8 cellular contexts compared by ENCODE assay signal in the genomic region with DNA sequence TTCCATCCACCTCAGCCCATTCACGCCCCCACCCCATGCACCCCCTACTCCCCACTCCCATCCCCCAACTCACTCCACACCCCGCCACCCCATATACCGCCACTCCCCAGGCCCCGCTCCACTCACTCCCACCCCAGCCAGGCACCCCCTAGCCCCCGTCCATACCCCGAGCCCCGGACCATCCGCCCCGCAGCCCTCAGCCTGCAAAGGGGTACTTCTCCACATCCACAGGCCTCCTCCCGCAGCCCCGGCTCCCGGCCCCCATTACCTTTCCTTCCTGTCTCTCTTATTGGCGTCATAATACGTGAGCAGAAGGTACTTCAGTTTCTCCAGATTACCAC. TPM values are rescaled to one million over a fixed set of nuclear protein-coding genes. Genes with fewer than 3 reads are reported as not detected.
A peak's percentile ranks its signal among the peaks of the same experiment; 100 is the strongest.
DNase-seq lines count a peak whose midpoint lies in the region; ATAC-seq, FAIRE-seq and TF ChIP-seq lines count a peak whose summit lies in the region.
"Not testable (repeated sequence)": the region's sequence is repeated elsewhere in the genome, so short reads cannot be mapped to it uniquely, and the experiment has no call there.

No MANE protein-coding gene starts in this region.

- H3K27me3 ChIP-seq in left ventricle myocardium inferior (ENCODE audit: low read depth); muscle layer of duodenum (ENCODE audit: low read depth, low read length); small intestine (ENCODE audit: control insufficient read depth in 2 of 2, insufficient read depth in 2 of 2, low read length in 2 of 2): not testable (repeated sequence)

- H3K9me3 Mint-ChIP-seq in activated CD8-positive, alpha-beta memory T cell treated with anti-CD3 and anti-CD28 coated beads, Interleukin-2, amount 10 ng/mL, durations not matched to agents 7 days and 5 days (ENCODE audit: low read depth); chondrocyte (ENCODE audit: low read depth): not testable (repeated sequence)

- POLR2A ChIA-PET in A549 (lab: Yijun Ruan, JAX): interaction anchor here (2.4 kb wide), 1 partner anchor 74 kb away, joined by 19 read pairs; the partner anchor contains the start of gene ACTR1B

- TF ChIP-seq POLR2A in A549 (IDR thresholded peaks at IDR 0.05; ENCODE audit: low read length); NB4 (IDR thresholded peaks at IDR 0.05; ENCODE audit: extremely low read depth, insufficient read length): not testable (repeated sequence)

- not testable (repeated sequence) for H3K9me3 ChIP-seq in A549; left ventricle myocardium inferior (replicated peaks); muscle layer of duodenum (ENCODE audit: control insufficient read depth in 1 of 2, low read length in 2 of 2); small intestine (ENCODE audit: control insufficient read depth, low read depth)

- H3K4me1 Mint-ChIP-seq in activated CD8-positive, alpha-beta memory T cell treated with anti-CD3 and anti-CD28 coated beads, Interleukin-2, amount 10 ng/mL, durations not matched to agents 7 days and 5 days; chondrocyte (ENCODE audit: low read depth): not testable (repeated sequence)

- not testable (repeated sequence) for TF ChIP-seq RAD21 in A549 (conservative IDR thresholded peaks at IDR 0.05 in 1 of 2, IDR thresholded peaks at IDR 0.05 in 1 of 2)

- 0% methylated on average over 3 of the region's 14 CpGs for WGBS in A549 (ENCODE audit: missing lambda C conversion rate)
- WGBS in small intestine, 3 donors: 0 to 1% (median 0%) methylated on average over 3 to 11 of the region's 14 CpGs

- DNase-seq in A549 (ENCODE audit: low read depth in 1 of 2, low spot score in 1 of 2); NB4 (ENCODE audit: low read depth); activated CD8-positive, alpha-beta memory T cell treated with anti-CD3 and anti-CD28 coated beads, Interleukin-2, amount 10 ng/mL, durations not matched to agents 7 days and 5 days; chondrocyte (ENCODE audit: low spot score); left ventricle myocardium inferior; small intestine: not testable (repeated sequence)

- not testable (repeated sequence) for FAIRE-seq in A549 (lab: Jason Lieb, UNC); small intestine (lab: Jason Lieb, UNC)

- H3K36me3 ChIP-seq in left ventricle myocardium inferior; muscle layer of duodenum (ENCODE audit: control insufficient read depth in 1 of 2, insufficient read depth in 2 of 2, low read length in 2 of 2); small intestine (ENCODE audit: control insufficient read depth in 2 of 2, insufficient read depth in 2 of 2, low read length in 2 of 2): not testable (repeated sequence)

- intact Hi-C loops in left ventricle myocardium inferior (cut with micrococcal nuclease): not testable (repeated sequence)

- peak overlapping the region; percentile 39; the same call in 1 of the 3 replicates for H3K4me2 ChIP-seq in A549

- not testable (repeated sequence) for H3K4me1 ChIP-seq in A549; left ventricle myocardium inferior; muscle layer of duodenum (ENCODE audit: control insufficient read depth in 1 of 2, insufficient read depth in 2 of 2, low read length in 2 of 2); small intestine (ENCODE audit: control insufficient read depth in 2 of 2, insufficient read depth in 1 of 2, low read depth in 1 of 2, low read length in 1 of 2)

- ATAC-seq in A549; activated CD8-positive, alpha-beta memory T cell treated with anti-CD3 and anti-CD28 coated beads, Interleukin-2, amount 10 ng/mL, durations not matched to agents 7 days and 5 days: not testable (repeated sequence)
- ATAC-seq in GM19043 (IDR thresholded peaks at IDR 0.05; ENCODE audit: low read depth, unreplicated experiment): peak; percentile 14

- not testable (repeated sequence) for TF ChIP-seq EP300 in A549 (IDR thresholded peaks at IDR 0.05)

- TF ChIP-seq CTCF in A549 (IDR thresholded peaks at IDR 0.05); NB4 (IDR thresholded peaks at IDR 0.05; ENCODE audit: low read depth, low read length); chondrocyte (IDR thresholded peaks at IDR 0.05); left ventricle myocardium inferior (IDR thresholded peaks at IDR 0.05; ENCODE audit: borderline replicate concordance): not testable (repeated sequence)

- H3K27ac Mint-ChIP-seq in activated CD8-positive, alpha-beta memory T cell treated with anti-CD3 and anti-CD28 coated beads, Interleukin-2, amount 10 ng/mL, durations not matched to agents 7 days and 5 days: peak overlapping the region; percentile 96
- peak overlapping the region; percentile 97 for H3K27ac Mint-ChIP-seq in chondrocyte (ENCODE audit: unreplicated experiment)

- CTCF ChIA-PET in A549 (lab: Yijun Ruan, JAX): not testable (repeated sequence)
- CTCF ChIA-PET in activated CD8-positive, alpha-beta memory T cell treated with anti-CD3 and anti-CD28 coated beads, Interleukin-2, amount 10 ng/mL, durations not matched to agents 7 days and 5 days (lab: Charles Lee): interaction anchor here (1.0 to 4.4 kb wide), 5 partner anchors 11 to 159 kb away, joined by 3 to 171 read pairs (median 12); partner anchors contain the start of genes COX5B and ZAP70

- H3K27ac ChIP-seq in A549 (peak overlapping the region; percentile 82 to 85), left ventricle myocardium inferior (replicated peaks) (peak overlapping the region; percentile 75), small intestine (ENCODE audit: low read depth in 1 of 2, low read length in 1 of 2) (peak overlapping the region; percentile 84 to 92)
- H3K27ac ChIP-seq in muscle layer of duodenum (ENCODE audit: low read length): not testable (repeated sequence)

- peak overlapping the region; percentile 65 for H3K4me3 ChIP-seq in A549
- H3K4me3 ChIP-seq in NB4 (ENCODE audit: low read depth, low read length): peak overlapping the region; percentile 77
- peak overlapping the region; percentile 76 for H3K4me3 ChIP-seq in left ventricle myocardium inferior
- peak overlapping the region; percentile 61 to 78 for H3K4me3 ChIP-seq in muscle layer of duodenum (ENCODE audit: low read depth in 1 of 2, low read length in 2 of 2)
- peak overlapping the region; percentile 30 to 58 for H3K4me3 ChIP-seq in small intestine (ENCODE audit: low read depth in 1 of 2, low read length in 2 of 2)

- H3K27me3 Mint-ChIP-seq in activated CD8-positive, alpha-beta memory T cell treated with anti-CD3 and anti-CD28 coated beads, Interleukin-2, amount 10 ng/mL, durations not matched to agents 7 days and 5 days; chondrocyte (ENCODE audit: low read depth): not testable (repeated sequence)

- H3K36me3 Mint-ChIP-seq in activated CD8-positive, alpha-beta memory T cell treated with anti-CD3 and anti-CD28 coated beads, Interleukin-2, amount 10 ng/mL, durations not matched to agents 7 days and 5 days; chondrocyte (ENCODE audit: low read depth): not testable (repeated sequence)

- peak overlapping the region; percentile 98 for H3K4me3 Mint-ChIP-seq in activated CD8-positive, alpha-beta memory T cell treated with anti-CD3 and anti-CD28 coated beads, Interleukin-2, amount 10 ng/mL, durations not matched to agents 7 days and 5 days
- peak overlapping the region; percentile 95 for H3K4me3 Mint-ChIP-seq in chondrocyte (ENCODE audit: unreplicated experiment)

RNA-seq across cellular contexts. Expression of gene ANKRD36B, which starts 0.5 kb away (rescaled TPM):
- polyA plus RNA-seq in A549 (2011; rRNA removed): 10.8 and 13.9 TPM in 2 replicates
- 1.5 TPM in 2 replicates for polyA plus RNA-seq in A549 (2012; cell fraction: cytosol; rRNA removed)
- 5.2 and 8.1 TPM in 2 replicates for polyA plus RNA-seq in A549 (2012; cell fraction: nucleus; rRNA removed)
- 3.0 to 3.9 TPM (median 3.5 TPM) in 3 replicates for polyA plus RNA-seq in A549 (2017; fragmentation: RNase III; extraction: RNeasy Plus Mini Kit Qiagen cat#74134 plus additional on column Dnase treatment)
- polyA minus RNA-seq in A549 (2011; rRNA and poly(A)+ RNA removed): 28.5 and 41.5 TPM in 2 replicates
- 10 to 100 TPM; 33.8 to 77.6 TPM for total RNA-seq in activated CD8-positive, alpha-beta memory T cell treated with anti-CD3 and anti-CD28 coated beads, Interleukin-2, amount 10 ng/mL, durations not matched to agents 7 days and 5 days
- 21.9 to 40.3 TPM (median 27.6 TPM) in 3 replicates for total RNA-seq in chondrocyte
- 3.8 TPM for total RNA-seq in left ventricle myocardium inferior
- polyA plus RNA-seq in small intestine: 1 to 10 TPM; 2.4 to 4.5 (median 4.2) TPM

RNA-seq across cellular contexts. Expression of gene COX5B, which starts 56.6 kb away (rescaled TPM):
- 332 and 343 TPM in 2 replicates for polyA plus RNA-seq in A549 (2011; rRNA removed)
- 543 and 608 TPM in 2 replicates for polyA plus RNA-seq in A549 (2012; cell fraction: cytosol; rRNA removed)
- polyA plus RNA-seq in A549 (2012; cell fraction: nucleus; rRNA removed): 269 and 330 TPM in 2 replicates
- 341 to 372 TPM (median 353 TPM) in 3 replicates for polyA plus RNA-seq in A549 (2017; fragmentation: RNase III; extraction: RNeasy Plus Mini Kit Qiagen cat#74134 plus additional on column Dnase treatment)
- polyA minus RNA-seq in A549 (2011; rRNA and poly(A)+ RNA removed): 32.8 and 39.3 TPM in 2 replicates
- 100 to 1,000 TPM; 206 to 236 TPM for total RNA-seq in activated CD8-positive, alpha-beta memory T cell treated with anti-CD3 and anti-CD28 coated beads, Interleukin-2, amount 10 ng/mL, durations not matched to agents 7 days and 5 days
- total RNA-seq in chondrocyte: 147 to 170 TPM (median 150 TPM) in 3 replicates
- total RNA-seq in left ventricle myocardium inferior: 1,153 TPM
- 1,000 to 10,000 TPM in 1 of 3 donors, 100 to 1,000 TPM in 2; 622 to 1,324 (median 943) TPM for polyA plus RNA-seq in small intestine
